In the genomic region with DNA sequence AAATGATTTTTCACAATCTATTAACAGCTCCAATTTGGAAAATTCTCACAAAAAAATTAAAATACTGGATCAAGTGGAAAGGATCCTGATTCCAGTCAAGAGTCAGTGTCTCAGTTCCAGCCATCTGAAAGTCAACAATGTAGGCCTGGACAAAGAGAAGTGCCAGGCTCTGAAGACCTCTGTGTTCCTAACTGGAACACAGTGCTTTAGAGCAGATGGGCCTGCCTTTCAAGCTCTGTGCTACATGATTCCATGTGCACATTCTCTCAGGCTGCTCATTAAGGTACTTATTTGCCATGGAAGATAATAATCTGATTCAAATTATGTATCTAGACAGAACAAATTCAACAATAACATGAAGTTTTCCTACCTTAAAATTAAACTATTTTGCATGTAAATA, we compare ENCODE assay signal across 24 cellular contexts. TPM values are rescaled to one million over a fixed set of nuclear protein-coding genes. Genes with fewer than 3 reads are reported as not detected.
A peak's percentile ranks its signal among the peaks of the same experiment; 100 is the strongest.
DNase-seq lines count a peak whose midpoint lies in the region; ATAC-seq and TF ChIP-seq lines count a peak whose summit lies in the region.
"Had no signal": no experiment of that assay in that cellular context is flagged by ENCODE, and none has a peak within 500 bp of the region (broad histone marks: within the 10 kb centered on the region; RNA-seq: fewer than 3 reads in every experiment).

No MANE protein-coding gene starts in this region.

- no peaks in the 10 kb centered on the region for H3K36me3 ChIP-seq in Peyer's patch
- no peaks in the 10 kb centered on the region for H3K36me3 ChIP-seq in gastrocnemius medialis
- no peaks in the 10 kb centered on the region for H3K36me3 ChIP-seq in OCI-LY7 (ENCODE audit: insufficient read depth, low read length)
- H3K36me3 ChIP-seq: MG63, neutrophil, spleen had no signal

- H2AFZ ChIP-seq in OCI-LY7 (ENCODE audit: low read length), result no peak overlapping the region

- no peak overlapping the region for H3K4me3 ChIP-seq in Peyer's patch
- no peak overlapping the region for H3K4me3 ChIP-seq in gastrocnemius medialis
- no peak overlapping the region for H3K4me3 ChIP-seq in OCI-LY7 (ENCODE audit: low read depth, low read length, poor library complexity, severe bottlenecking)
- H3K4me3 ChIP-seq: K562, MG63, spleen had no signal

- DNase-seq in DMS53 (lab: John Stamatoyannopoulos, UW) (peak; percentile 81), Peyer's patch (no peak), left kidney (ENCODE audit: low read depth, low spot score) (peak; percentile 14), gastrocnemius medialis (no peak), OCI-LY7 (ENCODE audit: low spot score) (no peak), foreskin keratinocyte (no peak)
- DNase-seq: activated CD4-positive, alpha-beta T cell treated with anti-CD3 and anti-CD28 coated beads, Interleukin-2, amount 50 U/mL, for 1 hour; activated naive CD4-positive, alpha-beta T cell treated with anti-CD3 and anti-CD28 coated beads, Interleukin-2, amount 50 U/mL, for 16 hours; aorta; caudate nucleus; islet precursor cell; MG63; NCI-H2081 treated with DMSO at 0.1 percent for 48 hours; NCI-H446 treated with DMSO at 0.1 percent for 48 hours; SK-N-SH; spleen; stimulated activated CD4-positive, alpha-beta T cell treated with anti-CD3 and anti-CD28 coated beads, Interleukin-2, amount 100 ng/mL, for 48 hours; T-helper 2 cell had no signal

- H4K20me1 ChIP-seq in OCI-LY7 (ENCODE audit: insufficient read depth, low read length), result no peaks in the 10 kb centered on the region

- ATAC-seq in gastrocnemius medialis, result no peak
- ATAC-seq in GM19351 (IDR thresholded peaks at IDR 0.05; ENCODE audit: unreplicated experiment), result no peak
- ATAC-seq in HG02678 (IDR thresholded peaks at IDR 0.05; ENCODE audit: unreplicated experiment), result no peak
- no peak for ATAC-seq in foreskin keratinocyte
- ATAC-seq: K562; stimulated activated effector memory CD8-positive, alpha-beta T cell treated with anti-CD3 and anti-CD28 coated beads, Interleukin-12 subunit alpha, Interleukin-12 subunit beta, amount 100 ng/mL, for 72 hours had no signal

- CTCF ChIA-PET in OCI-LY7 (lab: Charles Lee; ENCODE audit: unreplicated experiment), result no interaction called here

- H3K4me1 ChIP-seq in Peyer's patch (peaks cover 0 to 37% (median 0%) of the 10 kb centered on the region in 4 donors), gastrocnemius medialis (peaks cover 16 to 46% of the 10 kb centered on the region in 2 donors), OCI-LY7 (ENCODE audit: insufficient read depth, low read length, poor library complexity, severe bottlenecking) (no peaks in the 10 kb centered on the region), foreskin keratinocyte (peaks cover 42% of the 10 kb centered on the region)

- intact Hi-C loops in gastrocnemius medialis (cut with DNase I; ENCODE audit: low total_unique reads), result no loop called here
- intact Hi-C loops in OCI-LY7 (cut with micrococcal nuclease; ENCODE audit: unreplicated experiment), result no loop called here

- peak overlapping the region in 3 of 4 donors; percentile 35 to 71 (median 64) for H3K27ac ChIP-seq in Peyer's patch
- peak overlapping the region; percentile 69 to 87 (median 71) for H3K27ac ChIP-seq in gastrocnemius medialis
- no peak overlapping the region for H3K27ac ChIP-seq in OCI-LY7 (ENCODE audit: low read depth, low read length, poor library complexity, severe bottlenecking)
- no peak overlapping the region for H3K27ac ChIP-seq in foreskin keratinocyte
- H3K27ac ChIP-seq: neutrophil had no signal

- H3K9me3 ChIP-seq in Peyer's patch (no peaks in the 10 kb centered on the region), gastrocnemius medialis (no peaks in the 10 kb centered on the region), OCI-LY7 (ENCODE audit: low read length) (no peaks in the 10 kb centered on the region)
- H3K9me3 ChIP-seq: MG63, neutrophil, SK-N-SH, spleen had no signal

- in situ Hi-C loops in gastrocnemius medialis (cut with MboI; ENCODE audit: low sequenced_read_pairs in 4 of 4), result no loop called here

- H3K27me3 ChIP-seq in Peyer's patch (no peaks in the 10 kb centered on the region), gastrocnemius medialis (no peaks in the 10 kb centered on the region), foreskin keratinocyte (no peaks in the 10 kb centered on the region)
- H3K27me3 ChIP-seq: MG63, neutrophil, spleen had no signal

- no peaks in the 10 kb centered on the region for H3K79me2 ChIP-seq in OCI-LY7 (ENCODE audit: insufficient read depth, low read depth, low read length)

- TF ChIP-seq POLR2A in Peyer's patch (IDR thresholded peaks at IDR 0.05) (no peak), gastrocnemius medialis (IDR thresholded peaks at IDR 0.05) (no peak)

- no peak for TF ChIP-seq CTCF in Peyer's patch (IDR thresholded peaks at IDR 0.05)
- TF ChIP-seq CTCF in gastrocnemius medialis (IDR thresholded peaks at IDR 0.05 in 4 of 5, conservative IDR thresholded peaks at IDR 0.05 in 1 of 5), result no peak
- no peak for TF ChIP-seq CTCF in OCI-LY7 (conservative IDR thresholded peaks at IDR 0.05; ENCODE audit: low read length)
- TF ChIP-seq CTCF in foreskin keratinocyte (conservative IDR thresholded peaks at IDR 0.05), result no peak

- H3K4me2 ChIP-seq in OCI-LY7 (ENCODE audit: low read length), result no peak overlapping the region
- H3K4me2 ChIP-seq: SK-N-SH had no signal

- BruUV-seq in OCI-LY7 (replicated peaks; lab: Mats Ljungman, UMichigan), result no TSS peak

- POLR2A ChIA-PET in OCI-LY7 (lab: Charles Lee), result no interaction called here

- no peaks in the 10 kb centered on the region for H3K9me2 ChIP-seq in OCI-LY7 (ENCODE audit: insufficient read depth, low read length)
- H3K9me2 ChIP-seq: SK-N-SH had no signal

RNA-seq across cellular contexts. Expression of gene ALDH1A1, which starts 30.2 kb away (rescaled TPM):
- 100 to 1,000 TPM; 184 to 561 (median 251) TPM for total RNA-seq in Peyer's patch
- total RNA-seq in gastrocnemius medialis, result 10 to 100 TPM; 23.3 to 42.8 (median 30.9) TPM
- not detected in 2 replicates for total RNA-seq in OCI-LY7 (2014; rRNA removed; shearing (Covaris generic))
- not detected in 2 replicates for total RNA-seq in OCI-LY7 (2022)
- 1.4 TPM in 1 of 2 replicates, not detected in the other for total RNA-seq in foreskin keratinocyte
- polyA plus RNA-seq in foreskin keratinocyte, result 0.02 and 0.94 TPM in 2 replicates
- total RNA-seq: RPMI7951 had no signal

Comparison
In these comparisons a context has a peak if more than half of its experiments do, and no peak if none do; other contexts are left out.
1. DNase-seq: peak in DMS53 (single experiment) and left kidney (single experiment); none in Peyer's patch (0 of 3), gastrocnemius medialis (0 of 2), OCI-LY7 (single experiment) and foreskin keratinocyte (0 of 2).
2. H3K27ac ChIP-seq: peak in Peyer's patch (3 of 4) and gastrocnemius medialis (4 of 4); none in OCI-LY7 (single experiment) and foreskin keratinocyte (single experiment).
3. RNA of gene ALDH1A1, which starts 30.2 kb away (total RNA-seq): 184 to 561 TPM in Peyer's patch and 23.3 to 42.8 TPM in gastrocnemius medialis; 1.4 TPM in foreskin keratinocyte and not detected in OCI-LY7; every median in the first group is over 10 times any median in the second.